In the genomic region with DNA sequence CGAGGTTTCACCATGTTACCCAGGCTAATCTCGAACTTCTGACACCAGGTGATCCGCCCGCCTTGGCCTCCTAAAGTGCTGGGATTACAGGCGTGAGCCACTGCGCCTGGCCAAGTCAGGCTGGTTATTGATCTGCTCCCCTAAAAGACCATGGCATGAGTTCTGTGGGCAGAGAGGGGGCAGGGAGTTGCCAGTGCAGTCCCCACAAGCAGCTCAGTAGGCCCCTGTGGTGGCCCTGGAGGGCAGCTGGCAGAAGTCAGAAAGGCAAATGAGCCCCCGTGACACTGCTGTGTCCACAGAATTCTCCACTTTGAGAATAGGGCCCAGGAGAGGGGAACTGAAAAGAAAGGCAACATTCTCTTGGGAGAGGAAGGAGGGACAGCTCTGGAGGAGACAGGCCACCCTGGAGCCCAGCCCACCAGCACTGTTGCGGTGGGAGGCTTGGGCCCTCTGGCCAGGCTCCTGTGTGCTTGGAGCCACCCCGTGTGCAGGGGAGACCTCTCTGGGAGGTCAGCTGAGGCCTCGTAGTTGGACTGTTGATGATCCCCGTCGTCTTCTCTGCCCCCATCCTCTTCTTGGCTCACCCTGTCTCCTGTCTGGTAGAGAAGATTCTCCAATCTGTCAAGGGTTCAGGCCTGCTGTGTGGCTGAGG, we compare ENCODE assay signal across 16 cellular contexts. TPM values are rescaled to one million over a fixed set of nuclear protein-coding genes. Genes with fewer than 3 reads are reported as not detected.
DNase-seq lines count a peak whose midpoint lies in the region; ATAC-seq and TF ChIP-seq lines count a peak whose summit lies in the region.
"Had no signal": no experiment of that assay in that cellular context is flagged by ENCODE, and none has a peak within 500 bp of the region (broad histone marks: within the 10 kb centered on the region; RNA-seq: fewer than 3 reads in every experiment).

No MANE protein-coding gene starts in this region.

- no peak overlapping the region for H3K4me3 ChIP-seq in BLaER1
- H3K4me3 ChIP-seq in NT2/D1 (ENCODE audit: insufficient read length, low read depth) = no peak overlapping the region
- H3K4me3 ChIP-seq in esophagus (ENCODE audit: low read depth in 1 of 2, low read length in 2 of 2) = no peak overlapping the region
- no peak overlapping the region for H3K4me3 ChIP-seq in prostate gland
- H3K4me3 ChIP-seq: cardiac muscle cell had no signal

- H3K36me3 Mint-ChIP-seq in progenitor cell of endocrine pancreas (ENCODE audit: insufficient read depth) = peaks cover 2% of the 10 kb centered on the region

- peaks cover 65% of the 10 kb centered on the region for H4K20me1 ChIP-seq in BLaER1

- no peaks in the 10 kb centered on the region for H3K27me3 Mint-ChIP-seq in progenitor cell of endocrine pancreas

- H3K9me3 Mint-ChIP-seq in progenitor cell of endocrine pancreas (ENCODE audit: low read depth) = no peaks in the 10 kb centered on the region

- H3K9me3 ChIP-seq in BLaER1 = no peaks in the 10 kb centered on the region
- no peaks in the 10 kb centered on the region for H3K9me3 ChIP-seq in NT2/D1 (ENCODE audit: insufficient read depth, low read length)
- H3K9me3 ChIP-seq in esophagus (ENCODE audit: control insufficient read depth in 2 of 2, insufficient read depth in 1 of 2, low read depth in 1 of 2, low read length in 1 of 2) = no peaks in the 10 kb centered on the region
- no peaks in the 10 kb centered on the region for H3K9me3 ChIP-seq in prostate gland

- H3K4me3 Mint-ChIP-seq in progenitor cell of endocrine pancreas (ENCODE audit: low read depth) = no peak overlapping the region

- H3K27ac ChIP-seq in BLaER1 (no peak overlapping the region), esophagus (ENCODE audit: low read depth in 2 of 2, low read length in 1 of 2) (peak overlapping the region; percentile 32 to 76), prostate gland (no peak overlapping the region)
- H3K27ac ChIP-seq: cardiac muscle cell had no signal

- H3K4me2 ChIP-seq in BLaER1 = 0 out of 2 replicates have a peak overlapping the region, but pooled peaks have one; percentile 3

- peaks cover 31% of the 10 kb centered on the region for H3K4me1 Mint-ChIP-seq in progenitor cell of endocrine pancreas (ENCODE audit: low read depth)

- intact Hi-C loops in prostate gland (cut with DNase I) = no loop called here

- 69 to 71% methylated on average over 12 of the region's 12 CpGs for whole genome bisulfite sequencing in esophagus, 2 donors
- 78% methylated on average over 12 of the region's 12 CpGs for WGBS in prostate gland

- peak overlapping the region; percentile 93 for H3K27ac Mint-ChIP-seq in progenitor cell of endocrine pancreas

- no peak for TF ChIP-seq CTCF in progenitor cell of endocrine pancreas (IDR thresholded peaks at IDR 0.05; ENCODE audit: unreplicated experiment)
- no peak for TF ChIP-seq CTCF in prostate gland (IDR thresholded peaks at IDR 0.05)

- no peak for TF ChIP-seq POLR2A in prostate gland (IDR thresholded peaks at IDR 0.05)

- no peak for DNase-seq in NT2/D1 (ENCODE audit: low read depth, low spot score)
- DNase-seq in progenitor cell of endocrine pancreas (ENCODE audit: low spot score, unreplicated experiment) = no peak
- no peak for DNase-seq in NCI-H1048 (lab: John Stamatoyannopoulos, UW)
- DNase-seq in NCI-H510A treated with DMSO at 0.1 percent for 48 hours (lab: John Stamatoyannopoulos, UW) = no peak
- DNase-seq in prostate gland (ENCODE audit: low spot score) = no peak
- DNase-seq: activated CD4-positive, alpha-beta T cell treated with anti-CD3 and anti-CD28 coated beads, Interleukin-2, amount 50 U/mL, for 1 hour; Kasumi-1; mammary epithelial cell; NCI-H446 treated with DMSO at 0.1 percent for 48 hours; stimulated activated CD4-positive, alpha-beta T cell treated with anti-CD3 and anti-CD28 coated beads, Interleukin-12 subunit alpha, Interleukin-12 subunit beta, amount 100 ng/mL, for 4 hours had no signal

- ATAC-seq in GM21786 (IDR thresholded peaks at IDR 0.05; ENCODE audit: unreplicated experiment) = no peak

- H3K36me3 ChIP-seq in BLaER1 (peaks cover 40% of the 10 kb centered on the region), NT2/D1 (ENCODE audit: insufficient read depth, insufficient read length, low read length) (peaks cover 52% of the 10 kb centered on the region), esophagus (ENCODE audit: control insufficient read depth in 2 of 2, insufficient read depth in 2 of 2, low read length in 1 of 2) (peaks cover 0 to 11% of the 10 kb centered on the region in 2 donors), prostate gland (no peaks in the 10 kb centered on the region)
- H3K36me3 ChIP-seq: cardiac muscle cell had no signal

- H3K4me1 ChIP-seq in BLaER1 (peaks cover 52% of the 10 kb centered on the region), NT2/D1 (ENCODE audit: insufficient read depth, insufficient read length) (peaks cover 13% of the 10 kb centered on the region), esophagus (ENCODE audit: control insufficient read depth in 2 of 2, insufficient read depth in 2 of 2, low read length in 1 of 2) (peaks cover 16 to 49% of the 10 kb centered on the region in 2 donors), prostate gland (replicated peaks) (peaks cover 38% of the 10 kb centered on the region)

- H3K27me3 ChIP-seq in BLaER1 (no peaks in the 10 kb centered on the region), NT2/D1 (ENCODE audit: insufficient read depth, insufficient read length) (no peaks in the 10 kb centered on the region), esophagus (ENCODE audit: control insufficient read depth in 1 of 2, insufficient read depth in 2 of 2, low read length in 2 of 2) (no peaks in the 10 kb centered on the region), prostate gland (replicated peaks; ENCODE audit: insufficient read depth) (no peaks in the 10 kb centered on the region)
- H3K27me3 ChIP-seq: cardiac muscle cell had no signal

- H3K9ac ChIP-seq in BLaER1 = peak overlapping the region; percentile 60; the same call in 1 of the 2 replicates
- peak overlapping the region; percentile 21 for H3K9ac ChIP-seq in NT2/D1 (ENCODE audit: insufficient read length, low read depth)

RNA-seq across cellular contexts. Expression of gene AMDHD2, which starts 2.1 kb away (rescaled TPM):
- polyA plus RNA-seq in esophagus = 10 to 100 TPM; 18.8 to 24.1 TPM
- 38.7 and 40.8 TPM in 2 replicates for total RNA-seq in progenitor cell of endocrine pancreas
- 10 to 100 TPM; 41.4 to 78.1 TPM for total RNA-seq in prostate gland

RNA-seq across cellular contexts. Expression of gene ATP6V0C, which starts 4.3 kb away (rescaled TPM):
- 100 to 1,000 TPM; 196 to 214 TPM for polyA plus RNA-seq in esophagus
- total RNA-seq in progenitor cell of endocrine pancreas = 158 and 169 TPM in 2 replicates
- total RNA-seq in prostate gland = 100 to 1,000 TPM; 114 to 164 TPM

RNA-seq across cellular contexts. Expression of gene CEMP1, which starts 13.1 kb away (rescaled TPM):
- polyA plus RNA-seq in esophagus = under 1 TPM; 0.18 to 0.55 TPM
- total RNA-seq in progenitor cell of endocrine pancreas (0.58 and 0.62 TPM in 2 replicates), prostate gland (1 to 10 TPM; 1.3 to 8.1 TPM)
- total RNA-seq: fibroblast of villous mesenchyme, SK-MEL-5 had no signal
- polyA plus RNA-seq: mammary epithelial cell had no signal

RNA-seq across cellular contexts. Expression of gene PDPK1, which starts 19.7 kb away (rescaled TPM):
- 10 to 100 TPM; 11.8 to 12.8 TPM for polyA plus RNA-seq in esophagus
- total RNA-seq in progenitor cell of endocrine pancreas (45.0 and 45.1 TPM in 2 replicates), prostate gland (10 to 100 TPM; 33.1 to 73.2 TPM)

RNA-seq across cellular contexts. Expression of gene TBC1D24, which starts 43.2 kb away (rescaled TPM):
- polyA plus RNA-seq in esophagus = 1 to 10 TPM; 1.3 to 2.8 TPM
- total RNA-seq in progenitor cell of endocrine pancreas = 23.3 and 23.8 TPM in 2 replicates
- 10 to 100 TPM; 22.4 to 26.2 TPM for total RNA-seq in prostate gland

Comparison
In these comparisons a context has a peak if more than half of its experiments do, and no peak if none do; other contexts are left out.
1. H3K27ac ChIP-seq: peak in esophagus (2 of 2); none in BLaER1 (single experiment) and prostate gland (0 of 2).